ENCODE assay signal across 32 cellular contexts in genomic region chr3:183538475-183538874, GRCh38. TPM values are rescaled to one million over a fixed set of nuclear protein-coding genes. Genes with fewer than 3 reads are reported as not detected.
A peak's percentile ranks its signal among the peaks of the same experiment; 100 is the strongest.
DNase-seq lines count a peak whose midpoint lies in the region; ATAC-seq and TF ChIP-seq lines count a peak whose summit lies in the region.
"Had no signal": no experiment of that assay in that cellular context is flagged by ENCODE, and none has a peak within 500 bp of the region (broad histone marks: within the 10 kb centered on the region; RNA-seq: fewer than 3 reads in every experiment).

No MANE protein-coding gene starts in this region.

- peaks cover 89% of the 10 kb centered on the region for H3K4me1 Mint-ChIP-seq in activated T-cell treated with anti-CD3 and anti-CD28 coated beads, Interleukin-2, amount 50 U/mL, for 72 hours (ENCODE audit: low read depth)
- peaks cover 71% of the 10 kb centered on the region for H3K4me1 Mint-ChIP-seq in activated T-cell treated with anti-CD3 and anti-CD28 coated beads, Interleukin-2, amount 50 U/mL, for 4 hours (ENCODE audit: low read depth)
- peaks cover 49% of the 10 kb centered on the region for H3K4me1 Mint-ChIP-seq in central memory CD8-positive, alpha-beta T cell

- H3K27ac ChIP-seq in Karpas-422 (ENCODE audit: low read length) (peak overlapping the region; percentile 28), psoas muscle (peak overlapping the region; percentile 78)
- H3K27ac ChIP-seq: A549, breast epithelium, right lobe of liver, tibial artery had no signal

- H3K27ac Mint-ChIP-seq in activated T-cell treated with anti-CD3 and anti-CD28 coated beads, Interleukin-2, amount 50 U/mL, for 72 hours = peak overlapping the region; percentile 20
- peak overlapping the region; percentile 44 for H3K27ac Mint-ChIP-seq in central memory CD8-positive, alpha-beta T cell (ENCODE audit: low read depth)
- H3K27ac Mint-ChIP-seq: activated CD4-positive, alpha-beta memory T cell treated with anti-CD3 and anti-CD28 coated beads for 36 hours; activated naive CD4-positive, alpha-beta T cell treated with anti-CD3 and anti-CD28 coated beads, Interleukin-2, amount 10 ng/mL, durations not matched to agents 7 days and 5 days; activated T-helper 1 cell treated with anti-CD3 and anti-CD28 coated beads, Interleukin-12 subunit alpha, Interleukin-12 subunit beta, Interleukin-2, Interleukin-4 antibody, amounts not matched to agents 30 ng/mL and 10 ng/mL and 1 ng/mL, durations not matched to agents 14 hours and 24 hours and 36 hours had no signal

- H3K4me1 ChIP-seq in Karpas-422 (ENCODE audit: low read length) (peaks cover 83% of the 10 kb centered on the region), psoas muscle (peaks cover 19% of the 10 kb centered on the region)
- H3K4me1 ChIP-seq: A549, breast epithelium, right lobe of liver had no signal

- no peak overlapping the region for H3K4me2 ChIP-seq in Karpas-422 (ENCODE audit: low read depth, low read length, poor library complexity, severe bottlenecking)
- H3K4me2 ChIP-seq: A549 had no signal

- no peak for DNase-seq in activated T-cell treated with anti-CD3 and anti-CD28 coated beads, Interleukin-2, amount 50 U/mL, for 72 hours
- DNase-seq in activated T-cell treated with anti-CD3 and anti-CD28 coated beads, Interleukin-2, amount 50 U/mL, for 4 hours = no peak
- DNase-seq in Karpas-422 (no peak), psoas muscle (no peak), LoVo (ENCODE audit: low spot score) (no peak), DMS153 (lab: John Stamatoyannopoulos, UW) (no peak)
- no peak for DNase-seq in central memory CD8-positive, alpha-beta T cell (ENCODE audit: low spot score in 2 of 2)
- DNase-seq: activated CD4-positive, alpha-beta memory T cell treated with anti-CD3 and anti-CD28 coated beads for 36 hours; activated CD4-positive, alpha-beta T cell treated with anti-CD3 and anti-CD28 coated beads for 1 hour; activated naive CD4-positive, alpha-beta T cell treated with anti-CD3 and anti-CD28 coated beads, Interleukin-2, amount 10 ng/mL, durations not matched to agents 7 days and 5 days; AML-193; DMS53; effector memory CD4-positive, alpha-beta T cell; head of caudate nucleus; islet precursor cell; left lung; mesenchymal stem cell; NCI-H1048; NCI-H446; posterior cingulate gyrus; right lobe of liver; stimulated activated CD4-positive, alpha-beta T cell treated with anti-CD3 and anti-CD28 coated beads, Interleukin-12 subunit alpha, Interleukin-12 subunit beta, amount 100 ng/mL, for 4 hours; stimulated activated CD4-positive, alpha-beta T cell treated with anti-CD3 and anti-CD28 coated beads, Interleukin-4, amount 100 ng/mL, for 1 hour; T-helper 1 cell; tibial artery had no signal

- intact Hi-C loops in psoas muscle (cut with DNase I) = no loop called here

- no peaks in the 10 kb centered on the region for H3K27me3 Mint-ChIP-seq in activated T-cell treated with anti-CD3 and anti-CD28 coated beads, Interleukin-2, amount 50 U/mL, for 72 hours (ENCODE audit: low read depth)
- no peaks in the 10 kb centered on the region for H3K27me3 Mint-ChIP-seq in activated T-cell treated with anti-CD3 and anti-CD28 coated beads, Interleukin-2, amount 50 U/mL, for 4 hours (ENCODE audit: low read depth)
- H3K27me3 Mint-ChIP-seq in central memory CD8-positive, alpha-beta T cell = no peaks in the 10 kb centered on the region
- H3K27me3 Mint-ChIP-seq: activated CD4-positive, alpha-beta memory T cell treated with anti-CD3 and anti-CD28 coated beads for 36 hours; activated naive CD4-positive, alpha-beta T cell treated with anti-CD3 and anti-CD28 coated beads, Interleukin-2, amount 10 ng/mL, durations not matched to agents 7 days and 5 days had no signal

- H3K36me3 Mint-ChIP-seq in activated T-cell treated with anti-CD3 and anti-CD28 coated beads, Interleukin-2, amount 50 U/mL, for 72 hours (ENCODE audit: insufficient read depth in 2 of 2) = peaks cover 3 to 10% of the 10 kb centered on the region in 2 donors
- H3K36me3 Mint-ChIP-seq in activated T-cell treated with anti-CD3 and anti-CD28 coated beads, Interleukin-2, amount 50 U/mL, for 4 hours (ENCODE audit: insufficient read depth) = peaks cover 16% of the 10 kb centered on the region
- peaks cover 3% of the 10 kb centered on the region for H3K36me3 Mint-ChIP-seq in central memory CD8-positive, alpha-beta T cell (ENCODE audit: insufficient read depth)

- no peak overlapping the region for H2AFZ ChIP-seq in Karpas-422 (ENCODE audit: low read length)

- H3K79me2 ChIP-seq in Karpas-422 (ENCODE audit: low read length) = peaks cover 28% of the 10 kb centered on the region

- WGBS in psoas muscle, 3 donors = 98 to 100% (median 99%) methylated on average over 1 of the region's 1 CpG

- H3K9ac ChIP-seq in Karpas-422 (ENCODE audit: low read length) = no peak overlapping the region

- no peak for TF ChIP-seq CTCF in psoas muscle (IDR thresholded peaks at IDR 0.05)

- ATAC-seq in activated T-cell treated with anti-CD3 and anti-CD28 coated beads, Interleukin-2, amount 50 U/mL, for 72 hours (replicated peaks in 1 of 2) = no peak
- ATAC-seq in activated T-cell treated with anti-CD3 and anti-CD28 coated beads, Interleukin-2, amount 50 U/mL, for 4 hours = no peak
- ATAC-seq in central memory CD8-positive, alpha-beta T cell (replicated peaks; ENCODE audit: extremely low read depth, poor library complexity, severe bottlenecking) = no peak
- ATAC-seq in psoas muscle (no peak), GM18498 (IDR thresholded peaks at IDR 0.05; ENCODE audit: unreplicated experiment) (no peak)
- ATAC-seq: A549, HCT116, left lung, right lobe of liver had no signal

- H3K4me3 ChIP-seq in Karpas-422 (ENCODE audit: low read length) (no peak overlapping the region), psoas muscle (no peak overlapping the region)
- H3K4me3 ChIP-seq: A549, breast epithelium, left lung, right lobe of liver, tibial artery had no signal

- H3K36me3 ChIP-seq in Karpas-422 (ENCODE audit: insufficient read depth, low read length) (no peaks in the 10 kb centered on the region), psoas muscle (ENCODE audit: insufficient read depth in 1 of 2, low read depth in 1 of 2) (no peaks in the 10 kb centered on the region)
- H3K36me3 ChIP-seq: breast epithelium, left lung, right lobe of liver, tibial artery had no signal

- H3K27me3 ChIP-seq in Karpas-422 (ENCODE audit: low read length) = no peaks in the 10 kb centered on the region
- no peaks in the 10 kb centered on the region for H3K27me3 ChIP-seq in psoas muscle (ENCODE audit: insufficient read depth in 3 of 3, low read length in 2 of 3)
- H3K27me3 ChIP-seq: breast epithelium, left lung, right lobe of liver, tibial artery had no signal

- H3K9me3 Mint-ChIP-seq in activated T-cell treated with anti-CD3 and anti-CD28 coated beads, Interleukin-2, amount 50 U/mL, for 72 hours = no peaks in the 10 kb centered on the region
- no peaks in the 10 kb centered on the region for H3K9me3 Mint-ChIP-seq in activated T-cell treated with anti-CD3 and anti-CD28 coated beads, Interleukin-2, amount 50 U/mL, for 4 hours
- H3K9me3 Mint-ChIP-seq in central memory CD8-positive, alpha-beta T cell = no peaks in the 10 kb centered on the region
- H3K9me3 Mint-ChIP-seq: activated CD4-positive, alpha-beta memory T cell treated with anti-CD3 and anti-CD28 coated beads for 36 hours; activated naive CD4-positive, alpha-beta T cell treated with anti-CD3 and anti-CD28 coated beads, Interleukin-2, amount 10 ng/mL, durations not matched to agents 7 days and 5 days; activated T-helper 1 cell treated with anti-CD3 and anti-CD28 coated beads, Interleukin-12 subunit alpha, Interleukin-12 subunit beta, Interleukin-2, Interleukin-4 antibody, amounts not matched to agents 30 ng/mL and 10 ng/mL and 1 ng/mL, durations not matched to agents 14 hours and 24 hours and 36 hours had no signal

- H3K4me3 Mint-ChIP-seq in activated T-cell treated with anti-CD3 and anti-CD28 coated beads, Interleukin-2, amount 50 U/mL, for 72 hours = no peak overlapping the region
- H3K4me3 Mint-ChIP-seq in activated T-cell treated with anti-CD3 and anti-CD28 coated beads, Interleukin-2, amount 50 U/mL, for 4 hours = no peak overlapping the region
- no peak overlapping the region for H3K4me3 Mint-ChIP-seq in central memory CD8-positive, alpha-beta T cell
- H3K4me3 Mint-ChIP-seq: activated CD4-positive, alpha-beta memory T cell treated with anti-CD3 and anti-CD28 coated beads for 36 hours; activated naive CD4-positive, alpha-beta T cell treated with anti-CD3 and anti-CD28 coated beads, Interleukin-2, amount 10 ng/mL, durations not matched to agents 7 days and 5 days; activated T-helper 1 cell treated with anti-CD3 and anti-CD28 coated beads, Interleukin-12 subunit alpha, Interleukin-12 subunit beta, Interleukin-2, Interleukin-4 antibody, amounts not matched to agents 30 ng/mL and 10 ng/mL and 1 ng/mL, durations not matched to agents 14 hours and 24 hours and 36 hours had no signal

- H3K9me3 ChIP-seq in Karpas-422 (ENCODE audit: low read length) = no peaks in the 10 kb centered on the region
- no peaks in the 10 kb centered on the region for H3K9me3 ChIP-seq in psoas muscle
- H3K9me3 ChIP-seq: A549, breast epithelium, left lung, right lobe of liver, tibial artery had no signal

- peaks cover 23% of the 10 kb centered on the region; the same call in 1 of the 2 replicates for H4K20me1 ChIP-seq in Karpas-422 (ENCODE audit: insufficient read depth, low read depth, low read length)

- H3K9me2 ChIP-seq in Karpas-422 (replicated peaks; ENCODE audit: insufficient read depth, low read length) = no peaks in the 10 kb centered on the region

RNA-seq across cellular contexts. Expression of gene KLHL6, which starts 17.0 kb away (rescaled TPM):
- 10 to 100 TPM; 83.5 to 88.8 TPM for total RNA-seq in activated T-cell treated with anti-CD3 and anti-CD28 coated beads, Interleukin-2, amount 50 U/mL, for 72 hours
- total RNA-seq in activated T-cell treated with anti-CD3 and anti-CD28 coated beads, Interleukin-2, amount 50 U/mL, for 4 hours = 10 to 100 TPM; 27.9 to 35.5 (median 29.9) TPM
- 41.1 and 50.9 TPM in 2 replicates for total RNA-seq in Karpas-422 (2014; rRNA removed; shearing (Covaris generic); ENCODE audit: low replicate concordance)
- total RNA-seq in psoas muscle = 1 to 10 TPM in 1 of 4 donors, under 1 TPM in 3; 0.42 to 1.3 (median 0.51) TPM
- polyA plus RNA-seq in psoas muscle = under 1 TPM; 0.12 to 0.22 (median 0.13) TPM
- total RNA-seq: fibroblast of villous mesenchyme, G401 had no signal
- polyA plus RNA-seq: A549 had no signal

Comparison
In these comparisons a context has a peak if more than half of its experiments do, and no peak if none do; other contexts are left out.
1. RNA of gene KLHL6, which starts 17.0 kb away (total RNA-seq): 83.5 to 88.8 TPM in activated T-cell treated with anti-CD3 and anti-CD28 coated beads, Interleukin-2, amount 50 U/mL, for 72 hours, 41.1 to 50.9 TPM in Karpas-422 and 27.9 to 35.5 TPM in activated T-cell treated with anti-CD3 and anti-CD28 coated beads, Interleukin-2, amount 50 U/mL, for 4 hours; 0.42 to 1.3 TPM in psoas muscle; every median in the first group is over 10 times any median in the second.